14 cellular contexts compared by ENCODE assay signal in the genomic region with DNA sequence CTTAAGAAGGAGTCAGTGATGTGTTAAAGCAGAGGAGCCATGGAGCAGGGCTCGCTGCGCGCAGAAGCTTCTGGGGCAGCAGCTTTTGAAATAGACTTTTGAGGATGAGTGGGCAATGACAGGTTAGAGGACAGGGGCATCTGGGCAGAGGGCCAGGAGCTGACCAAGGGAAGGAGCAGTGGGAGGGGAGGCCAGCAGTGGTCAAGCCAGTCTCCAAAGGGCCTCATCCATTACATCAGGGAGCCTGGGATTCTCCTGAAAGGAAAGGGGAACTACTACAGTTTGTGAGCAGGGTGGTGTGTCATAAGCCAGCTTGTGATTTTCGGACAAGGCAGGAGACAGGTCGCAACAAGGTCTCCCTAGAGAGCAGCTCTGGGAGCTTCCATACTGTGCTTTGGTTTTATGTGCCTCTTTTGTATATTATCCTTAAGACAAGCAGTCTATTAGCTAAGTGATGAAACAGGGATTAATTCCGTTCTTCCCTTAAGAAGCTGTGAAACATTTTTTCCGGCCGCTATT. TPM values are rescaled to one million over a fixed set of nuclear protein-coding genes. Genes with fewer than 3 reads are reported as not detected.
DNase-seq lines count a peak whose midpoint lies in the region; FAIRE-seq and TF ChIP-seq lines count a peak whose summit lies in the region.
"Had no signal": no experiment of that assay in that cellular context is flagged by ENCODE, and none has a peak within 500 bp of the region (broad histone marks: within the 10 kb centered on the region; RNA-seq: fewer than 3 reads in every experiment).

No MANE protein-coding gene starts in this region.

- H3K4me1 ChIP-seq in endothelial cell of umbilical vein (ENCODE audit: control insufficient read depth, extremely low read depth, insufficient read depth, low read length): peaks cover 33% of the 10 kb centered on the region

- dilution Hi-C loops in endothelial cell of umbilical vein (cut with MboI; ENCODE audit: extremely low pct_ligation_motif_present, low sequenced_read_pairs): no loop called here

- no peak overlapping the region for H3K4me3 ChIP-seq in endothelial cell of umbilical vein (replicated peaks in 1 of 3; ENCODE audit: insufficient read depth in 1 of 3, low read depth in 1 of 3, low read length in 3 of 3)
- H3K4me3 ChIP-seq: lung had no signal

- H3K9me3 ChIP-seq in endothelial cell of umbilical vein (replicated peaks; ENCODE audit: control insufficient read depth, insufficient read depth, low read length): no peaks in the 10 kb centered on the region

- H3K4me2 ChIP-seq in endothelial cell of umbilical vein (ENCODE audit: insufficient read depth, low read length): peak overlapping the region; percentile 53

- H3K79me2 ChIP-seq in endothelial cell of umbilical vein (ENCODE audit: control insufficient read depth, insufficient read depth, low read length): no peaks in the 10 kb centered on the region

- FAIRE-seq in RCC 7860 (lab: Jason Lieb, UNC) (no peak), endothelial cell of umbilical vein (lab: Jason Lieb, UNC) (no peak)

- peak overlapping the region; percentile 81 for H3K9ac ChIP-seq in endothelial cell of umbilical vein (replicated peaks; ENCODE audit: extremely low read depth, insufficient read depth, low read length)

- BruUV-seq in endothelial cell of umbilical vein (replicated peaks; lab: Mats Ljungman, UMichigan): no TSS peak

- intact Hi-C loops in endothelial cell of umbilical vein (cut with micrococcal nuclease): no loop called here

- no peaks in the 10 kb centered on the region for H3K27me3 ChIP-seq in endothelial cell of umbilical vein (ENCODE audit: control insufficient read depth in 2 of 2, insufficient read depth in 2 of 2, low read length in 2 of 2)

- in situ Hi-C loops in GM13976 (cut with MboI; ENCODE audit: low sequenced_read_pairs, unreplicated experiment): no loop called here

- no peaks in the 10 kb centered on the region for H4K20me1 ChIP-seq in endothelial cell of umbilical vein (replicated peaks; ENCODE audit: control insufficient read depth, extremely low read depth, insufficient read depth, low read length)

- CTCF ChIA-PET in endothelial cell of umbilical vein (lab: Charles Lee): interaction anchor here (0.8 to 1.7 kb wide), 17 partner anchors 12 to 284 kb away, joined by 3 to 17 read pairs (median 4); a partner anchor contains a TSS

- DNase-seq in D341Med (ENCODE audit: low spot score): peak; percentile 60
- peak; percentile 12 for DNase-seq in RCC 7860 (ENCODE audit: low spot score)
- peak; percentile 49 for DNase-seq in endothelial cell of umbilical vein (ENCODE audit: low read depth, low spot score)
- DNase-seq in renal cortical epithelial cell (ENCODE audit: low read depth): peak; percentile 53
- DNase-seq in anterior cingulate cortex (lab: John Stamatoyannopoulos, UW): no peak
- DNase-seq in COLO829 (ENCODE audit: low spot score): no peak
- DNase-seq in GM13976 (ENCODE audit: low spot score): no peak
- DNase-seq in cortex of kidney (lab: John Stamatoyannopoulos, UW): no peak
- DNase-seq: activated gamma-delta T cell treated with Interleukin-2 at 50 U/mL for 16 hours; GOT3; stimulated activated naive B cell treated with anti-CD40 and anti-IgM and Interleukin-4, amounts not matched to agents 10 μg/mL and 1 μg/mL and 100 μg/mL, for 72 hours; T-helper 9 cell had no signal

- TF ChIP-seq POLR2A in endothelial cell of umbilical vein (IDR thresholded peaks at IDR 0.05; ENCODE audit: low read depth, low read length): no peak

- H3K27ac ChIP-seq in endothelial cell of umbilical vein (ENCODE audit: insufficient read depth, low read depth, low read length): peak overlapping the region; percentile 92

- peak overlapping the region; percentile 29 for H2AFZ ChIP-seq in endothelial cell of umbilical vein (ENCODE audit: low read depth, low read length)

- H3K9me1 ChIP-seq in endothelial cell of umbilical vein (replicated peaks; ENCODE audit: control insufficient read depth, extremely low read depth, insufficient read depth, low read length): no peaks in the 10 kb centered on the region

- POLR2A ChIA-PET in endothelial cell of umbilical vein (lab: Charles Lee): interaction anchor here (0.7 to 1.7 kb wide), 4 partner anchors 41 to 58 kb away, joined by 3 to 8 read pairs (median 4); a partner anchor contains a TSS

- TF ChIP-seq CTCF in endothelial cell of umbilical vein (IDR thresholded peaks at IDR 0.05; ENCODE audit: extremely low read depth in 1 of 2, insufficient read depth in 1 of 2, low read depth in 1 of 2, low read length in 2 of 2) (no peak), GM13976 (IDR thresholded peaks at IDR 0.05; ENCODE audit: borderline replicate concordance, control extremely low read depth, extremely low read depth, insufficient read depth, missing control alignments) (no peak)

- H3K36me3 ChIP-seq in endothelial cell of umbilical vein (ENCODE audit: control insufficient read depth in 2 of 2, extremely low read depth in 1 of 2, insufficient read depth in 2 of 2, low read length in 2 of 2): no peaks in the 10 kb centered on the region

TF ChIP-seq in endothelial cell of umbilical vein, 7 proteins besides CTCF, POLR2A, EP300 and RAD21:
- no peak for TF ChIP-seq MYC (IDR thresholded peaks at IDR 0.05; ENCODE audit: low read depth, low read length)
- TF ChIP-seq POLR2AphosphoS5 (IDR thresholded peaks at IDR 0.05; ENCODE audit: insufficient read depth, low read depth, low read length): no peak
- no peak for TF ChIP-seq JUN (IDR thresholded peaks at IDR 0.05; ENCODE audit: borderline replicate concordance, insufficient read depth, insufficient read length, low read depth)
- no peak for TF ChIP-seq EZH2 (IDR thresholded peaks at IDR 0.05; ENCODE audit: borderline replicate concordance, low read depth, low read length, severe bottlenecking)
- TF ChIP-seq GATA2 (IDR thresholded peaks at IDR 0.05; ENCODE audit: insufficient read depth, insufficient read length, low read depth, low read length): no peak
- TF ChIP-seq, protein P1, sequence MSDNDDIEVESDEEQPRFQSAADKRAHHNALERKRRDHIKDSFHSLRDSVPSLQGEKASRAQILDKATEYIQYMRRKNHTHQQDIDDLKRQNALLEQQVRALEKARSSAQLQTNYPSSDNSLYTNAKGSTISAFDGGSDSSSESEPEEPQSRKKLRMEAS (IDR thresholded peaks at IDR 0.05; ENCODE audit: insufficient read depth, insufficient read length): no peak
- TF ChIP-seq FOS (IDR thresholded peaks at IDR 0.05; ENCODE audit: borderline replicate concordance, insufficient read depth, low read length): no peak

RNA-seq across cellular contexts. Expression of a gene that starts 46.6 kb away (rescaled TPM):
- total RNA-seq in endothelial cell of umbilical vein: 28.4 and 31.7 TPM in 2 replicates
- polyA plus RNA-seq in endothelial cell of umbilical vein: 31.5 and 31.7 TPM in 2 replicates
- 10.7 and 21.1 TPM in 2 replicates for polyA plus RNA-seq in endothelial cell of umbilical vein (2011; cell fraction: cytosol; rRNA removed)
- polyA plus RNA-seq in endothelial cell of umbilical vein (2011; cell fraction: nucleus; rRNA removed): 33.6 and 34.4 TPM in 2 replicates
- polyA plus RNA-seq in endothelial cell of umbilical vein (2012): 7.8 and 12.1 TPM in 2 replicates
- polyA minus RNA-seq in endothelial cell of umbilical vein: 7.0 and 7.5 TPM in 2 replicates
- not detected for polyA minus RNA-seq in endothelial cell of umbilical vein (2011; cell fraction: cytosol; rRNA and poly(A)+ RNA removed)
- polyA minus RNA-seq in endothelial cell of umbilical vein (2011; cell fraction: nucleus; rRNA and poly(A)+ RNA removed): 25.2 and 57.0 TPM in 2 replicates
- total RNA-seq in renal cortical epithelial cell: 0.17 and 0.70 TPM in 2 replicates
- total RNA-seq: Daoy had no signal

RNA-seq across cellular contexts. Expression of a gene that starts 51.7 kb away (rescaled TPM):
- 0.46 and 1.1 TPM in 2 replicates for total RNA-seq in endothelial cell of umbilical vein
- polyA plus RNA-seq in endothelial cell of umbilical vein: 0.10 and 0.33 TPM in 2 replicates
- polyA plus RNA-seq in endothelial cell of umbilical vein (2011; cell fraction: cytosol; rRNA removed): 0.23 and 0.25 TPM in 2 replicates
- polyA plus RNA-seq in endothelial cell of umbilical vein (2011; cell fraction: nucleus; rRNA removed): 0.64 and 0.80 TPM in 2 replicates
- 0.25 and 0.37 TPM in 2 replicates for polyA plus RNA-seq in endothelial cell of umbilical vein (2012)
- 0.06 and 0.34 TPM in 2 replicates for polyA minus RNA-seq in endothelial cell of umbilical vein
- not detected for polyA minus RNA-seq in endothelial cell of umbilical vein (2011; cell fraction: cytosol; rRNA and poly(A)+ RNA removed)
- 1.6 and 2.3 TPM in 2 replicates for polyA minus RNA-seq in endothelial cell of umbilical vein (2011; cell fraction: nucleus; rRNA and poly(A)+ RNA removed)
- total RNA-seq in renal cortical epithelial cell: under 0.01 and 11.7 TPM in 2 replicates
- total RNA-seq: Daoy had no signal

RNA-seq across cellular contexts. Expression of a gene that starts 58.3 kb away (rescaled TPM):
- total RNA-seq in endothelial cell of umbilical vein (57.5 and 60.3 TPM in 2 replicates), renal cortical epithelial cell (58.5 and 117 TPM in 2 replicates)
- 8.6 and 10.8 TPM in 2 replicates for polyA plus RNA-seq in endothelial cell of umbilical vein
- polyA plus RNA-seq in endothelial cell of umbilical vein (2011; cell fraction: cytosol; rRNA removed): 7.6 TPM in 2 replicates
- 37.7 and 42.1 TPM in 2 replicates for polyA plus RNA-seq in endothelial cell of umbilical vein (2011; cell fraction: nucleus; rRNA removed)
- 17.6 and 21.9 TPM in 2 replicates for polyA plus RNA-seq in endothelial cell of umbilical vein (2012)
- polyA minus RNA-seq in endothelial cell of umbilical vein: 66.7 and 87.2 TPM in 2 replicates
- polyA minus RNA-seq in endothelial cell of umbilical vein (2011; cell fraction: cytosol; rRNA and poly(A)+ RNA removed): 16.4 TPM
- 175 and 231 TPM in 2 replicates for polyA minus RNA-seq in endothelial cell of umbilical vein (2011; cell fraction: nucleus; rRNA and poly(A)+ RNA removed)

Comparison
In these comparisons a context has a peak if more than half of its experiments do, and no peak if none do; other contexts are left out.
1. DNase-seq: peak in D341Med (single experiment), RCC 7860 (single experiment), endothelial cell of umbilical vein (single experiment) and renal cortical epithelial cell (single experiment); none in anterior cingulate cortex (0 of 58), COLO829 (single experiment), GM13976 (single experiment) and cortex of kidney (single experiment).
2. RNA of a gene that starts 46.6 kb away (total RNA-seq): 28.4 to 31.7 TPM in endothelial cell of umbilical vein; 0.17 to 0.70 TPM in renal cortical epithelial cell; every median in the first group is over 10 times any median in the second.